Comparison of ENCODE assay signal across 9 cellular contexts in genomic region chr15:69475769-69476358, GRCh38. TPM values are rescaled to one million over a fixed set of nuclear protein-coding genes. Genes with fewer than 3 reads are reported as not detected.
A peak's percentile ranks its signal among the peaks of the same experiment; 100 is the strongest.
DNase-seq lines count a peak whose midpoint lies in the region; ATAC-seq and TF ChIP-seq lines count a peak whose summit lies in the region.
"Had no signal": no experiment of that assay in that cellular context is flagged by ENCODE, and none has a peak within 500 bp of the region (broad histone marks: within the 10 kb centered on the region; RNA-seq: fewer than 3 reads in every experiment).

No MANE protein-coding gene starts in this region.

- intact Hi-C loops in head of caudate nucleus (cut with DNase I), result loop anchor here (5.0 kb wide), 1 partner anchor 1011 kb away; no protein-coding TSS in a partner anchor
- intact Hi-C loops in vagina (cut with DNase I), result loop anchor here (10.0 kb wide), 1 partner anchor 1009 kb away; no protein-coding TSS in a partner anchor

- peaks cover 9% of the 10 kb centered on the region for H3K9me3 Mint-ChIP-seq in activated naive CD4-positive, alpha-beta T cell treated with anti-CD3 and anti-CD28 coated beads, Interleukin-2, amount 10 ng/mL, durations not matched to agents 7 days and 5 days

- no peak overlapping the region for H3K27ac Mint-ChIP-seq in activated naive CD4-positive, alpha-beta T cell treated with anti-CD3 and anti-CD28 coated beads, Interleukin-2, amount 10 ng/mL, durations not matched to agents 7 days and 5 days
- H3K27ac Mint-ChIP-seq: activated naive CD8-positive, alpha-beta T cell had no signal

- no peak overlapping the region for H2AFZ ChIP-seq in DND-41 (ENCODE audit: low read depth, low read length)

- H3K27ac ChIP-seq in DND-41 (ENCODE audit: low read length), result no peak overlapping the region
- H3K27ac ChIP-seq in vagina, result no peak overlapping the region

- peaks cover 2% of the 10 kb centered on the region for H3K4me1 Mint-ChIP-seq in activated naive CD4-positive, alpha-beta T cell treated with anti-CD3 and anti-CD28 coated beads, Interleukin-2, amount 10 ng/mL, durations not matched to agents 7 days and 5 days

- no peak overlapping the region for H3K9ac ChIP-seq in DND-41 (ENCODE audit: low read depth, low read length)

- TF ChIP-seq POLR2A in vagina (IDR thresholded peaks at IDR 0.05), result no peak

- peak; percentile 79 for ATAC-seq in DND-41 (ENCODE audit: insufficient read depth, low read depth)
- peak; percentile 92 for ATAC-seq in SK-N-SH treated with all-trans-retinoic acid at 6 μM for 48 hours
- ATAC-seq in HG02840 (IDR thresholded peaks at IDR 0.05; ENCODE audit: low FRiP score, unreplicated experiment), result no peak

- no peaks in the 10 kb centered on the region for H4K20me1 ChIP-seq in DND-41 (ENCODE audit: insufficient read depth, low read length)

- CTCF ChIA-PET in activated naive CD4-positive, alpha-beta T cell treated with anti-CD3 and anti-CD28 coated beads, Interleukin-2, amount 10 ng/mL, durations not matched to agents 7 days and 5 days (lab: Charles Lee), result interaction anchor here (0.6 to 2.7 kb wide), 27 partner anchors 8 to 1966 kb away, joined by 3 to 13 read pairs (median 4); no protein-coding TSS in a partner anchor

- no peaks in the 10 kb centered on the region for H3K27me3 ChIP-seq in DND-41 (ENCODE audit: insufficient read depth, low read length, poor library complexity)
- H3K27me3 ChIP-seq in vagina, result no peaks in the 10 kb centered on the region

- no peaks in the 10 kb centered on the region for H3K36me3 Mint-ChIP-seq in activated naive CD4-positive, alpha-beta T cell treated with anti-CD3 and anti-CD28 coated beads, Interleukin-2, amount 10 ng/mL, durations not matched to agents 7 days and 5 days

- peaks cover 44% of the 10 kb centered on the region for H3K27me3 Mint-ChIP-seq in activated naive CD4-positive, alpha-beta T cell treated with anti-CD3 and anti-CD28 coated beads, Interleukin-2, amount 10 ng/mL, durations not matched to agents 7 days and 5 days

- H3K4me3 ChIP-seq in DND-41 (ENCODE audit: low read depth in 1 of 2, low read length in 2 of 2) (no peak overlapping the region), LNCaP clone FGC (ENCODE audit: low read depth, low read length) (no peak overlapping the region), vagina (no peak overlapping the region)

- no peak overlapping the region for H3K4me2 ChIP-seq in DND-41 (ENCODE audit: insufficient read depth, low read length)

- H3K4me1 ChIP-seq in DND-41 (ENCODE audit: insufficient read depth, low read length) (no peaks in the 10 kb centered on the region), vagina (no peaks in the 10 kb centered on the region)

- H3K36me3 ChIP-seq in DND-41 (ENCODE audit: insufficient read depth, low read length), result no peaks in the 10 kb centered on the region
- H3K36me3 ChIP-seq in vagina, result no peaks in the 10 kb centered on the region

- H3K79me2 ChIP-seq in DND-41 (ENCODE audit: insufficient read depth, low read length), result no peaks in the 10 kb centered on the region

- H3K4me3 Mint-ChIP-seq in activated naive CD4-positive, alpha-beta T cell treated with anti-CD3 and anti-CD28 coated beads, Interleukin-2, amount 10 ng/mL, durations not matched to agents 7 days and 5 days, result no peak overlapping the region
- H3K4me3 Mint-ChIP-seq: activated naive CD8-positive, alpha-beta T cell had no signal

- no peaks in the 10 kb centered on the region for H3K9me3 ChIP-seq in DND-41 (ENCODE audit: insufficient read depth, low read length, severe bottlenecking)
- H3K9me3 ChIP-seq in vagina, result no peaks in the 10 kb centered on the region

- peak; percentile 69 for DNase-seq in DND-41
- peak; percentile 63 for DNase-seq in LNCaP clone FGC (ENCODE audit: low read depth)
- DNase-seq in activated naive CD4-positive, alpha-beta T cell treated with anti-CD3 and anti-CD28 coated beads, Interleukin-2, amount 10 ng/mL, durations not matched to agents 7 days and 5 days, result peak; percentile 81
- DNase-seq in head of caudate nucleus, result peak; percentile 52 to 93 (median 84)
- DNase-seq in pons (ENCODE audit: low spot score), result peak; percentile 69
- DNase-seq in vagina (ENCODE audit: extremely low spot score in 2 of 2), result no peak

- TF ChIP-seq CTCF in DND-41 (IDR thresholded peaks at IDR 0.05; ENCODE audit: borderline replicate concordance, extremely low read depth, low read length, poor library complexity, severe bottlenecking), result peak; percentile 95
- peak; percentile 95 for TF ChIP-seq CTCF in LNCaP clone FGC (IDR thresholded peaks at IDR 0.05; ENCODE audit: control insufficient read depth, extremely low read depth, insufficient read depth)
- TF ChIP-seq CTCF in vagina (IDR thresholded peaks at IDR 0.05), result peak; percentile 74 to 93 (median 89)

TF ChIP-seq in SK-N-SH treated with all-trans-retinoic acid at 6 μM for 48 hours, 23 proteins besides CTCF, POLR2A, EP300 and RAD21:
- no peak for TF ChIP-seq BACH2 (CRISPR knock-in tag; IDR thresholded peaks at IDR 0.05; ENCODE audit: borderline replicate concordance)
- no peak for TF ChIP-seq OSR1 (CRISPR knock-in tag; IDR thresholded peaks at IDR 0.05)
- TF ChIP-seq GLIS3 (CRISPR knock-in tag; IDR thresholded peaks at IDR 0.05), result no peak
- TF ChIP-seq TOX (CRISPR knock-in tag; IDR thresholded peaks at IDR 0.05; ENCODE audit: borderline replicate concordance), result no peak
- no peak for TF ChIP-seq ZNF565 (CRISPR knock-in tag; conservative IDR thresholded peaks at IDR 0.05; ENCODE audit: low read depth)
- TF ChIP-seq ZNF70 (CRISPR knock-in tag; IDR thresholded peaks at IDR 0.05), result no peak
- TF ChIP-seq SNAI2 (CRISPR knock-in tag; IDR thresholded peaks at IDR 0.05), result no peak
- no peak for TF ChIP-seq ZC3H10 (CRISPR knock-in tag; IDR thresholded peaks at IDR 0.05)

RNA-seq across cellular contexts. Expression of gene RPLP1, which starts 23.2 kb away (rescaled TPM):
- 1,258 TPM for total RNA-seq in vagina

Comparison
In these comparisons a context has a peak if more than half of its experiments do, and no peak if none do; other contexts are left out.
1. DNase-seq: peak in DND-41 (single experiment), LNCaP clone FGC (single experiment), activated naive CD4-positive, alpha-beta T cell treated with anti-CD3 and anti-CD28 coated beads, Interleukin-2, amount 10 ng/mL, durations not matched to agents 7 days and 5 days (single experiment), head of caudate nucleus (42 of 42) and pons (single experiment); none in vagina (0 of 2).
2. Peak in every context shown above with its lines, with median percentiles within 50 percentile points of each other: CTCF ChIP-seq.